Comparison of ENCODE assay signal across 8 cellular contexts in the genomic region with DNA sequence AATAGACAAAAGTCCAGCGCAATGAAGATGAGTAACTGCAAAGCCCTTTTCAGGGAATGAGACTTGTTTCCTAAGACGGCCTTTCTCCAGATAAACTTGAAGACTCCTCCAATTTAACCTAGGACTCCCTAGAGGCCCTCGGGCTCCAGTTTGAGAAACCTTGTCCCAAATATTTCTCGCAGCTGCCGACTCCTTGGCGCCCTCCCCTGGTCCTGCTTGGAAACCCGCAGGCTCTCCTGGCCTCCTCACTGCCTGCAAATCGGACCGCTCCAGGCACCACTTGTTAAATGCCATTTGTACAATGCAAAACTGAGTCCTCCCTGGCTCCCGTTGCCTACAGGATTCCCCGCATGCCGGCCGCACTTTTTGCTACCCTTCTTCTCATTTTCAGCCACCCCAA. TPM values are rescaled to one million over a fixed set of nuclear protein-coding genes. Genes with fewer than 3 reads are reported as not detected.
DNase-seq lines count a peak whose midpoint lies in the region; ATAC-seq, FAIRE-seq and TF ChIP-seq lines count a peak whose summit lies in the region.

No MANE protein-coding gene starts in this region.

- WGBS in H1 (ENCODE audit: extremely low coverage in 1 of 2, insufficient coverage in 1 of 2, insufficient read length in 1 of 2, insufficient replicate concordance in 2 of 2, low coverage in 1 of 2, low lambda C conversion rate in 2 of 2, missing lambda C conversion rate in 1 of 2), 2 experiments = 62% methylated on average over 13 of the region's 13 CpGs; no CpG with 5 or more reads in 1 of the 2 experiments

- H3K23me2 ChIP-seq in H1 (ENCODE audit: low read depth, low read length) = peaks cover 3% of the 10 kb centered on the region; the same call in 1 of the 2 replicates

- no peaks in the 10 kb centered on the region for H3K36me3 ChIP-seq in H1 (ENCODE audit: control insufficient read depth in 2 of 4, insufficient read depth in 4 of 4, low read length in 3 of 4)

- H3K4ac ChIP-seq in H1 (replicated peaks; ENCODE audit: insufficient read length, low read depth, low read length) = no peak overlapping the region

- no peaks in the 10 kb centered on the region for H3K79me2 ChIP-seq in H1 (ENCODE audit: control insufficient read depth in 1 of 2, insufficient read depth in 2 of 2, low read length in 2 of 2)

- H3K4me2 ChIP-seq in H1 (ENCODE audit: insufficient read depth in 1 of 2, low read depth in 2 of 2, low read length in 2 of 2) = no peak overlapping the region

- no peak overlapping the region for H4K8ac ChIP-seq in H1 (ENCODE audit: extremely low read depth, insufficient read depth, low read length)

- H3K4me3 ChIP-seq in H1 (ENCODE audit: extremely low read depth in 1 of 4, insufficient read depth in 2 of 4, low read depth in 3 of 4, low read length in 4 of 4) = no peak overlapping the region

- no peaks in the 10 kb centered on the region for H3K79me1 ChIP-seq in H1 (ENCODE audit: low read depth, low read length)

- H4K91ac ChIP-seq in H1 (replicated peaks; ENCODE audit: insufficient read length, low read length) = no peak overlapping the region

- peak; percentile 81 to 91 (median 84) for TF ChIP-seq CTCF in H1 (IDR thresholded peaks at IDR 0.05; ENCODE audit: control extremely low read depth in 1 of 3, insufficient read depth in 1 of 3, low read depth in 1 of 3, low read length in 3 of 3)

- peaks cover 17% of the 10 kb centered on the region for H3K4me1 Mint-ChIP-seq in stimulated activated naive CD8-positive, alpha-beta T cell treated with anti-CD3 and anti-CD28 coated beads, Interleukin-15, amount 100 ng/mL, for 72 hours

- DNase-seq in stimulated activated naive CD8-positive, alpha-beta T cell treated with anti-CD3 and anti-CD28 coated beads, Interleukin-15, Interleukin-2, amounts not matched to agents 100 U/mL and 50 U/mL, for 24 hours = peak; percentile 39
- DNase-seq in stimulated activated naive CD8-positive, alpha-beta T cell treated with anti-CD3 and anti-CD28 coated beads, Interleukin-15, amount 100 ng/mL, for 72 hours = no peak
- DNase-seq in NCI-H69 (lab: John Stamatoyannopoulos, UW) (peak; percentile 40), H1 (ENCODE audit: low read depth in 1 of 2, low spot score in 2 of 2) (peak; percentile 21 to 87), myocyte (ENCODE audit: low read depth) (peak; percentile 52), NCI-H2227 (lab: John Stamatoyannopoulos, UW; ENCODE audit: unreplicated experiment) (no peak), T-helper 1 cell (no peak)

- H2AFZ ChIP-seq in H1 (ENCODE audit: low read length) = no peak overlapping the region

- H3K27ac ChIP-seq in H1 (ENCODE audit: low read depth, low read length) = no peak overlapping the region

- TF ChIP-seq EP300 in H1 (IDR thresholded peaks at IDR 0.05; ENCODE audit: borderline replicate concordance in 1 of 2, low read depth in 2 of 2, low read length in 2 of 2) = no peak

- H3K18ac ChIP-seq in H1 (ENCODE audit: extremely low read depth, low read length) = no peak overlapping the region

- peaks cover 2 to 5% of the 10 kb centered on the region in 2 experiments; a peak in 1 of 4 replicates for H3K9me3 ChIP-seq in H1 (ENCODE audit: insufficient read depth in 2 of 2, low read depth in 1 of 2, low read length in 1 of 2)

- H4K5ac ChIP-seq in H1 (ENCODE audit: insufficient read length, low read depth, low read length) = no peak overlapping the region

- no peaks in the 10 kb centered on the region for H3K27me3 Mint-ChIP-seq in stimulated activated naive CD8-positive, alpha-beta T cell treated with anti-CD3 and anti-CD28 coated beads, Interleukin-15, amount 100 ng/mL, for 72 hours

- H3K56ac ChIP-seq in H1 (replicated peaks; ENCODE audit: insufficient read length, low read depth, low read length) = no peak overlapping the region

- no peak overlapping the region for H2BK5ac ChIP-seq in H1 (ENCODE audit: low read depth, low read length)

- no peaks in the 10 kb centered on the region for H3K4me1 ChIP-seq in H1 (replicated peaks in 1 of 4; ENCODE audit: control insufficient read depth in 3 of 4, insufficient read depth in 4 of 4, low read length in 3 of 4)

- no peak overlapping the region for H3K27ac Mint-ChIP-seq in stimulated activated naive CD8-positive, alpha-beta T cell treated with anti-CD3 and anti-CD28 coated beads, Interleukin-15, amount 100 ng/mL, for 72 hours

- no peak overlapping the region for H2BK12ac ChIP-seq in H1 (ENCODE audit: low read depth, low read length)

- no peaks in the 10 kb centered on the region for H3K27me3 ChIP-seq in H1 (replicated peaks in 1 of 4; ENCODE audit: control insufficient read depth in 3 of 4, extremely low read depth in 1 of 4, insufficient read depth in 3 of 4, low read length in 3 of 4)

- no peak overlapping the region for H3K14ac ChIP-seq in H1 (ENCODE audit: insufficient read length)

- POLR2A ChIA-PET in H1 (lab: Charles Lee; ENCODE audit: partially characterized antibody) = no interaction called here

- no peaks in the 10 kb centered on the region for H4K20me1 ChIP-seq in H1 (replicated peaks in 1 of 2; ENCODE audit: control insufficient read depth in 1 of 2, insufficient read depth in 2 of 2, low read length in 2 of 2)

- no peak overlapping the region for H3K4me3 Mint-ChIP-seq in stimulated activated naive CD8-positive, alpha-beta T cell treated with anti-CD3 and anti-CD28 coated beads, Interleukin-15, amount 100 ng/mL, for 72 hours

- no peak overlapping the region for H3K9ac ChIP-seq in H1 (replicated peaks in 1 of 4; ENCODE audit: extremely low read depth in 1 of 4, low read depth in 3 of 4, low read length in 3 of 4)

- no peak overlapping the region for H2AK5ac ChIP-seq in H1 (ENCODE audit: low read depth, low read length)

- no peak overlapping the region for H2BK15ac ChIP-seq in H1 (ENCODE audit: low read length)

- CTCF ChIA-PET in H1 (lab: Charles Lee; ENCODE audit: partially characterized antibody) = interaction anchor here (0.9 to 1.9 kb wide), 5 partner anchors 11 to 76 kb away, joined by 3 to 5 read pairs (median 4); no protein-coding TSS in a partner anchor

- no peak for TF ChIP-seq POLR2A in H1 (IDR thresholded peaks at IDR 0.05; ENCODE audit: control extremely low read depth in 1 of 2, low read depth in 2 of 2, low read length in 2 of 2)

- no peak for ATAC-seq in stimulated activated naive CD8-positive, alpha-beta T cell treated with anti-CD3 and anti-CD28 coated beads, Interleukin-15, Interleukin-2, amounts not matched to agents 100 U/mL and 50 U/mL, for 24 hours
- no peak for ATAC-seq in stimulated activated naive CD8-positive, alpha-beta T cell treated with anti-CD3 and anti-CD28 coated beads, Interleukin-15, amount 100 ng/mL, for 72 hours
- ATAC-seq in GM21528 (IDR thresholded peaks at IDR 0.05; ENCODE audit: low FRiP score, unreplicated experiment) = no peak

- no peak overlapping the region for H2BK20ac ChIP-seq in H1 (ENCODE audit: low read length)

- no peak for FAIRE-seq in H1 (lab: Jason Lieb, UNC)

- H2BK120ac ChIP-seq in H1 (replicated peaks; ENCODE audit: low read depth, low read length) = no peak overlapping the region

- peaks cover 18 to 21% of the 10 kb centered on the region in 2 donors for H3K9me3 Mint-ChIP-seq in stimulated activated naive CD8-positive, alpha-beta T cell treated with anti-CD3 and anti-CD28 coated beads, Interleukin-15, amount 100 ng/mL, for 72 hours

- peak; percentile 72 to 79 for TF ChIP-seq RAD21 in H1 (IDR thresholded peaks at IDR 0.05 in 1 of 2, conservative IDR thresholded peaks at IDR 0.05 in 1 of 2; ENCODE audit: low read depth in 2 of 2, low read length in 2 of 2)

- H3K23ac ChIP-seq in H1 (ENCODE audit: insufficient read length) = no peak overlapping the region

TF ChIP-seq in H1, 55 proteins besides CTCF, POLR2A, EP300 and RAD21 (continues in another document):
- TF ChIP-seq CTBP2 (IDR thresholded peaks at IDR 0.05; ENCODE audit: borderline replicate concordance, insufficient read depth, insufficient read length, low read length) = no peak
- TF ChIP-seq RBBP5 (IDR thresholded peaks at IDR 0.05; ENCODE audit: borderline replicate concordance, low read depth, low read length) = no peak
- no peak for TF ChIP-seq KDM5A (IDR thresholded peaks at IDR 0.05; ENCODE audit: low read length)
- TF ChIP-seq TAF7 (optimal IDR thresholded peaks at IDR 0.05; ENCODE audit: borderline replicate concordance, low read depth, low read length) = no peak
- no peak for TF ChIP-seq SRF (IDR thresholded peaks at IDR 0.05; ENCODE audit: low read depth, low read length)
- TF ChIP-seq CBX5 (IDR thresholded peaks at IDR 0.05; ENCODE audit: low read depth, low read length) = no peak
- no peak for TF ChIP-seq SIN3A (conservative IDR thresholded peaks at IDR 0.05 in 1 of 2, IDR thresholded peaks at IDR 0.05 in 1 of 2; ENCODE audit: low read depth in 1 of 2, low read length in 2 of 2)
- no peak for TF ChIP-seq YY1 (IDR thresholded peaks at IDR 0.05; ENCODE audit: low read depth, low read length)
- no peak for TF ChIP-seq SP1 (IDR thresholded peaks at IDR 0.05; ENCODE audit: low read depth, low read length)
- TF ChIP-seq SP4 (IDR thresholded peaks at IDR 0.05; ENCODE audit: low read length) = no peak
- no peak for TF ChIP-seq MAFK (IDR thresholded peaks at IDR 0.05; ENCODE audit: low read depth, low read length)

RNA-seq across cellular contexts. Expression of gene MUC4, which starts 36.8 kb away (rescaled TPM):
- 1.4 and 2.0 TPM in 2 replicates for total RNA-seq in H1 (2021; fragmentation: NEBNext Ultra II Directional; extraction: Animal tissue kit (Norgen Biotek cat#: 25700))
- polyA plus RNA-seq in H1 (2011; rRNA removed) = 0.89 and 2.0 TPM in 2 replicates
- polyA plus RNA-seq in H1 (2011; cell fraction: cytosol; rRNA removed) = 0.94 TPM
- polyA plus RNA-seq in H1 (2011; cell fraction: nucleus; rRNA removed) = 5.4 TPM
- 1.1 to 1.8 TPM (median 1.6 TPM) in 4 replicates for polyA plus RNA-seq in H1 (2012, experiment 1 of 2)
- polyA plus RNA-seq in H1 (2012, experiment 2 of 2) = 0.34 TPM
- 0.83 TPM for polyA plus RNA-seq in H1 (2013, experiment 1 of 2)
- polyA plus RNA-seq in H1 (2013, experiment 2 of 2) = 0.59 TPM
- 0.98 and 2.0 TPM in 2 replicates for polyA minus RNA-seq in H1 (2011; rRNA and poly(A)+ RNA removed)
- 1.0 TPM for polyA minus RNA-seq in H1 (2011; cell fraction: cytosol; rRNA and poly(A)+ RNA removed)
- polyA minus RNA-seq in H1 (2011; cell fraction: nucleus; rRNA and poly(A)+ RNA removed) = 2.8 TPM
- total RNA-seq in myocyte = not detected in 2 replicates
- polyA plus RNA-seq in myocyte (2012) = 0.11 TPM

RNA-seq across cellular contexts. Expression of gene MUC20, which starts 54.1 kb away (rescaled TPM):
- total RNA-seq in H1 (2021; fragmentation: NEBNext Ultra II Directional; extraction: Animal tissue kit (Norgen Biotek cat#: 25700)) = 0.24 TPM in 1 of 2 replicates, not detected in the other
- polyA plus RNA-seq in H1 (2011; rRNA removed) = 0.19 and 0.26 TPM in 2 replicates
- polyA plus RNA-seq in H1 (2011; cell fraction: cytosol; rRNA removed) = 0.26 TPM
- 0.27 TPM for polyA plus RNA-seq in H1 (2011; cell fraction: nucleus; rRNA removed)
- polyA plus RNA-seq in H1 (2012, experiment 1 of 2) = 0.13 to 0.19 TPM (median 0.15 TPM) in 3 of 4 replicates, not detected in the other
- not detected for polyA plus RNA-seq in H1 (2012, experiment 2 of 2)
- 0.16 TPM for polyA plus RNA-seq in H1 (2013, experiment 1 of 2)
- 0.33 TPM for polyA plus RNA-seq in H1 (2013, experiment 2 of 2)
- polyA minus RNA-seq in H1 (2011; rRNA and poly(A)+ RNA removed) = 0.16 TPM in 1 of 2 replicates, not detected in the other
- not detected for polyA minus RNA-seq in H1 (2011; cell fraction: cytosol; rRNA and poly(A)+ RNA removed)
- not detected for polyA minus RNA-seq in H1 (2011; cell fraction: nucleus; rRNA and poly(A)+ RNA removed)
- total RNA-seq in myocyte = 0.10 and 0.96 TPM in 2 replicates
- polyA plus RNA-seq in myocyte (2012) = 2.3 TPM

Comparison
In these comparisons a context has a peak if more than half of its experiments do, and no peak if none do; other contexts are left out.
1. DNase-seq: peak in stimulated activated naive CD8-positive, alpha-beta T cell treated with anti-CD3 and anti-CD28 coated beads, Interleukin-15, Interleukin-2, amounts not matched to agents 100 U/mL and 50 U/mL, for 24 hours (single experiment), NCI-H69 (single experiment), H1 (2 of 2) and myocyte (single experiment); none in stimulated activated naive CD8-positive, alpha-beta T cell treated with anti-CD3 and anti-CD28 coated beads, Interleukin-15, amount 100 ng/mL, for 72 hours (0 of 2), NCI-H2227 (single experiment) and T-helper 1 cell (0 of 5).